In the genomic region with DNA sequence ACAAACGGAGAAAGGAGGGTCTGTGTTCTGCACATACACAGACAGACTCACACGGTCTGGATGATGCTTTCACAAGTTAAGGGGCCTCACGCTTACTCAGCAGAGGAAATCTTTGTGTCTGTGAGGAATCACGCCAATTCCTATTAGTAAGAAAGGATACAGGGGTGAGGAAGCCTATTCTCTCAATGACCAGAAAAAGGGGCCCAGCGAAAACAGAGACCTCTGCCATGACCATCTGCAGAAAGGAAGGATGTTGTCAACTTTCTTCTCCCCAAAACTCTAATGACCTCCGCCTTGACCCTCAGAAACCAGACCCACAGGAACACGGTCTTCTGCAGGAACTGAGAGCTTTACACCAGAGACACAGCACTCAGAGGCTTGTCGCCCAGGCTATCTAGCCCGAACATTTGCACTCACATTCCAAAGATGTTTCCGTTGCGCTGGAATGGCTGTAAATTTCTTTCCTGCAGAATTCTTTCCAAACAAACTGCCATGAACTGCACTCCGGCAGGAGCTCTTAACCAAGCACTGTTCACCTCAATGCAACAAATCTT, we compare ENCODE assay signal across 9 cellular contexts.
DNase-seq lines count a peak whose midpoint lies in the region; ATAC-seq and TF ChIP-seq lines count a peak whose summit lies in the region.
"Had no signal": no experiment of that assay in that cellular context is flagged by ENCODE, and none has a peak within 500 bp of the region (broad histone marks: within the 10 kb centered on the region; RNA-seq: fewer than 3 reads in every experiment).

No MANE protein-coding gene starts in this region.

- TF ChIP-seq CTCF in retinal pigment epithelial cell (conservative IDR thresholded peaks at IDR 0.05; ENCODE audit: low read depth, low read length): no peak

- ATAC-seq in activated T-helper 17 cell treated with anti-CD3 and anti-CD28 coated beads, Interleukin-2, amount 50 U/mL, for 72 hours (replicated peaks): no peak
- ATAC-seq: activated CD8-positive, alpha-beta T cell treated with anti-CD3 and anti-CD28 coated beads for 36 hours had no signal

- DNase-seq in ELF-1 (ENCODE audit: low read depth, low spot score) (peak; percentile 87), astrocyte of the hippocampus (ENCODE audit: low read depth, low spot score) (peak; percentile 90), iPS DF 19.7 (ENCODE audit: low read depth, low spot score) (peak; percentile 72), retinal pigment epithelial cell (ENCODE audit: low read depth) (peak; percentile 72), MV-4-11 (lab: John Stamatoyannopoulos, UW) (no peak), middle frontal gyrus (ENCODE audit: extremely low spot score, low spot score) (no peak), NAMALWA (ENCODE audit: low spot score) (no peak)
- DNase-seq: activated CD8-positive, alpha-beta T cell treated with anti-CD3 and anti-CD28 coated beads for 36 hours had no signal

- no peaks in the 10 kb centered on the region for H3K4me1 Mint-ChIP-seq in activated T-helper 17 cell treated with anti-CD3 and anti-CD28 coated beads, Interleukin-2, amount 50 U/mL, for 72 hours

- H3K4me3 ChIP-seq in retinal pigment epithelial cell (ENCODE audit: low read length): peak overlapping the region; percentile 32

- H3K4me3 Mint-ChIP-seq in activated T-helper 17 cell treated with anti-CD3 and anti-CD28 coated beads, Interleukin-2, amount 50 U/mL, for 72 hours: no peak overlapping the region
- H3K4me3 Mint-ChIP-seq: activated CD8-positive, alpha-beta T cell treated with anti-CD3 and anti-CD28 coated beads for 36 hours had no signal

- H3K9me3 Mint-ChIP-seq in activated T-helper 17 cell treated with anti-CD3 and anti-CD28 coated beads, Interleukin-2, amount 50 U/mL, for 72 hours: no peaks in the 10 kb centered on the region
- H3K9me3 Mint-ChIP-seq: activated CD8-positive, alpha-beta T cell treated with anti-CD3 and anti-CD28 coated beads for 36 hours had no signal

- no peak overlapping the region for H3K27ac Mint-ChIP-seq in activated T-helper 17 cell treated with anti-CD3 and anti-CD28 coated beads, Interleukin-2, amount 50 U/mL, for 72 hours
- H3K27ac Mint-ChIP-seq: activated CD8-positive, alpha-beta T cell treated with anti-CD3 and anti-CD28 coated beads for 36 hours had no signal

- peaks cover 3% of the 10 kb centered on the region for H3K27me3 Mint-ChIP-seq in activated T-helper 17 cell treated with anti-CD3 and anti-CD28 coated beads, Interleukin-2, amount 50 U/mL, for 72 hours
- H3K27me3 Mint-ChIP-seq: activated CD8-positive, alpha-beta T cell treated with anti-CD3 and anti-CD28 coated beads for 36 hours had no signal

- no peaks in the 10 kb centered on the region for H3K36me3 Mint-ChIP-seq in activated T-helper 17 cell treated with anti-CD3 and anti-CD28 coated beads, Interleukin-2, amount 50 U/mL, for 72 hours (ENCODE audit: low read depth)

Comparison
In these comparisons a context has a peak if more than half of its experiments do, and no peak if none do; other contexts are left out.
1. DNase-seq: peak in ELF-1 (single experiment), astrocyte of the hippocampus (single experiment), iPS DF 19.7 (single experiment) and retinal pigment epithelial cell (single experiment); none in MV-4-11 (single experiment), middle frontal gyrus (single experiment) and NAMALWA (single experiment).